Comparison of ENCODE assay signal across 1 cellular context in genomic region chr6:16498237-16498636, GRCh38.
TF ChIP-seq lines count a peak whose summit lies in the region.

No MANE protein-coding gene starts in this region.

TF ChIP-seq in IMR-90, 13 proteins besides CTCF, POLR2A, EP300 and RAD21:
- no peak for TF ChIP-seq USF2 (IDR thresholded peaks at IDR 0.05; ENCODE audit: low read depth, low read length)
- 0 out of 2 replicates have a peak, but pooled peaks have one; percentile 31 for TF ChIP-seq CEBPB (IDR thresholded peaks at IDR 0.05; ENCODE audit: low read depth, low read length)
- TF ChIP-seq CHD1 (IDR thresholded peaks at IDR 0.05; ENCODE audit: low read depth, low read length): no peak
- no peak for TF ChIP-seq MAFK (IDR thresholded peaks at IDR 0.05; ENCODE audit: low read depth, low read length)
